In genomic region chr20:63014287-63014686, GRCh38 we compare ENCODE assay signal across 19 cellular contexts. TPM values are rescaled to one million over a fixed set of nuclear protein-coding genes. Genes with fewer than 3 reads are reported as not detected.
"Had no signal": no experiment of that assay in that cellular context is flagged by ENCODE, and none has a peak within 500 bp of the region (broad histone marks: within the 10 kb centered on the region; RNA-seq: fewer than 3 reads in every experiment).

No MANE protein-coding gene starts in this region.

- H3K27ac Mint-ChIP-seq: activated CD4-positive, alpha-beta T cell treated with anti-CD3 and anti-CD28 coated beads, Interleukin-2, amount 10 ng/mL, durations not matched to agents 7 days and 5 days; activated naive CD8-positive, alpha-beta T cell; activated T-cell treated with anti-CD3 and anti-CD28 coated beads, Interleukin-2, amount 50 U/mL, for 72 hours; progenitor cell of endocrine pancreas; stimulated activated naive CD8-positive, alpha-beta T cell treated with anti-CD3 and anti-CD28 coated beads, Interleukin-15, Interleukin-2, amounts not matched to agents 100 ng/mL and 50 ng/mL, for 24 hours; T-helper 2 cell treated with Interferon-gamma antibody and Interleukin-4, amounts not matched to agents 5 μg/mL and 100 μg/mL, for 36 hours had no signal

- H3K27ac ChIP-seq: brain microvascular endothelial cell, coronary artery, esophagus muscularis mucosa, suprapubic skin had no signal

- H3K9me3 ChIP-seq: suprapubic skin had no signal

- H3K4me3 Mint-ChIP-seq: activated CD4-positive, alpha-beta T cell treated with anti-CD3 and anti-CD28 coated beads, Interleukin-2, amount 10 ng/mL, durations not matched to agents 7 days and 5 days; activated naive CD8-positive, alpha-beta T cell; activated T-cell treated with anti-CD3 and anti-CD28 coated beads, Interleukin-2, amount 50 U/mL, for 72 hours; central memory CD8-positive, alpha-beta T cell; stimulated activated naive CD8-positive, alpha-beta T cell treated with anti-CD3 and anti-CD28 coated beads, Interleukin-15, Interleukin-2, amounts not matched to agents 100 ng/mL and 50 ng/mL, for 24 hours; T-helper 2 cell treated with Interferon-gamma antibody and Interleukin-4, amounts not matched to agents 5 μg/mL and 100 μg/mL, for 36 hours had no signal

- H3K36me3 ChIP-seq: brain microvascular endothelial cell, esophagus muscularis mucosa, suprapubic skin had no signal

- ATAC-seq: activated T-cell treated with anti-CD3 and anti-CD28 coated beads, Interleukin-2, amount 50 U/mL, for 72 hours had no signal

- H3K4me3 ChIP-seq: coronary artery, esophagus muscularis mucosa, suprapubic skin had no signal

- DNase-seq: activated CD4-positive, alpha-beta T cell treated with anti-CD3 and anti-CD28 coated beads, Interleukin-2, amount 10 ng/mL, durations not matched to agents 7 days and 5 days; activated CD8-positive, alpha-beta memory T cell treated with anti-CD3 and anti-CD28 coated beads, Interleukin-2, amount 50 U/mL, for 48 hours; activated gamma-delta T cell treated with Interleukin-2 at 50 U/mL for 16 hours; activated T-cell treated with anti-CD3 and anti-CD28 coated beads, Interleukin-2, amount 50 U/mL, for 72 hours; amniotic stem cell; brain microvascular endothelial cell; hippocampal formation; small intestine; trophoblast cell had no signal

RNA-seq across cellular contexts. Expression of gene BHLHE23, which starts 7.5 kb away (rescaled TPM):
- total RNA-seq: activated CD4-positive, alpha-beta T cell treated with anti-CD3 and anti-CD28 coated beads, Interleukin-2, amount 10 ng/mL, durations not matched to agents 7 days and 5 days; activated T-cell treated with anti-CD3 and anti-CD28 coated beads, Interleukin-2, amount 50 U/mL, for 72 hours; esophagus muscularis mucosa; glomerular endothelial cell; progenitor cell of endocrine pancreas; right cardiac atrium; suprapubic skin had no signal
- polyA plus RNA-seq: right cardiac atrium, small intestine had no signal
